29 cellular contexts compared by ENCODE assay signal in the genomic region with DNA sequence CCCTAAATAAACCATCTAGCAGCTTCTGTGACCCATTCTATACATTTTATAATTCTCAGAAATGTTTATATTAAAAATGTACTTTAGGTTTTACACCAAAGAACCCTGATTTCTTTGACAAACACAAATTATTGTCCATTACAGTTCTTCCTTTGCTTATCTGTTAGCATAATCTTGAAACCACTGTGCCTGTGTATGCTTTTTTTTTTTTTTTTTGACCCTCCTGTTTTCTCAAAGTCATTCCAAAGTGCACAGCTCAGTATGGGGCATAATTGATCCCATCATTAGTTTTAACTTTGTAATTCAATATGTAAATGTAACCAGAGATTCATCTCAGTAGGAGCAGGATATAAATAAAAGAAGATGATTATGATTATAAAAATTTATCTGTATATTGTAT.
"Had no signal": no experiment of that assay in that cellular context is flagged by ENCODE, and none has a peak within 500 bp of the region (broad histone marks: within the 10 kb centered on the region; RNA-seq: fewer than 3 reads in every experiment).

No MANE protein-coding gene starts in this region.

- DNase-seq: activated CD4-positive, alpha-beta memory T cell treated with anti-CD3 and anti-CD28 coated beads for 36 hours; activated CD4-positive, alpha-beta T cell treated with anti-CD3 and anti-CD28 coated beads for 36 hours; activated CD4-positive, alpha-beta T cell treated with anti-CD3 and anti-CD28 coated beads, Interleukin-2, amount 10 ng/mL, durations not matched to agents 24 days and 14 days; activated CD4-positive, CD25-positive, alpha-beta regulatory T cell; activated CD4-positive, CD25-positive, alpha-beta regulatory T cell treated with anti-CD3 and anti-CD28 coated beads, Interleukin-2, amount 50 U/mL, for 72 hours; activated CD8-positive, alpha-beta memory T cell treated with anti-CD3 and anti-CD28 coated beads, Interleukin-2, amount 10 ng/mL, durations not matched to agents 7 days and 5 days; activated CD8-positive, alpha-beta memory T cell treated with anti-CD3 and anti-CD28 coated beads, Interleukin-2, amount 50 U/mL, for 4 hours; activated CD8-positive, alpha-beta T cell treated with anti-CD3 and anti-CD28 coated beads, Interleukin-2, amount 10 ng/mL, durations not matched to agents 7 days and 5 days; activated effector memory CD4-positive, alpha-beta T cell treated with anti-CD3 and anti-CD28 coated beads, Interleukin-2, amount 50 U/mL, for 16 hours; activated naive CD4-positive, alpha-beta T cell treated with anti-CD3 and anti-CD28 coated beads for 36 hours; activated naive CD8-positive, alpha-beta T cell treated with anti-CD3 and anti-CD28 coated beads for 36 hours; activated naive CD8-positive, alpha-beta T cell treated with anti-CD3 and anti-CD28 coated beads, Interleukin-2, amount 50 U/mL, for 24 hours; activated T-cell treated with anti-CD3 and anti-CD28 coated beads, Interleukin-2, amount 50 U/mL, for 1 hour; activated T-cell treated with anti-CD3 and anti-CD28 coated beads, Interleukin-2, amount 50 U/mL, for 48 hours; adrenal gland; amygdala; aorta; body of pancreas; caudate nucleus; cortex of kidney; dermis blood vessel endothelial cell; effector CD4-positive, alpha-beta T cell; effector memory CD8-positive, alpha-beta T cell; erythroblast; foreskin keratinocyte; gastrocnemius medialis; glutamatergic neuron; heart left ventricle had no signal

- H3K4me1 ChIP-seq: adrenal gland, body of pancreas, esophagus muscularis mucosa, foreskin keratinocyte, gastrocnemius medialis, heart left ventricle had no signal

- H3K9me3 ChIP-seq: adrenal gland, body of pancreas, esophagus muscularis mucosa, gastrocnemius medialis, heart left ventricle had no signal

- H3K4me3 ChIP-seq: adrenal gland, body of pancreas, esophagus muscularis mucosa, gastrocnemius medialis, heart left ventricle had no signal

- ATAC-seq: activated CD4-positive, alpha-beta T cell treated with anti-CD3 and anti-CD28 coated beads for 36 hours; activated CD8-positive, alpha-beta memory T cell treated with anti-CD3 and anti-CD28 coated beads, Interleukin-2, amount 10 ng/mL, durations not matched to agents 7 days and 5 days; activated CD8-positive, alpha-beta T cell treated with anti-CD3 and anti-CD28 coated beads, Interleukin-2, amount 10 ng/mL, durations not matched to agents 7 days and 5 days; activated naive CD8-positive, alpha-beta T cell treated with anti-CD3 and anti-CD28 coated beads, Interleukin-2, amount 50 U/mL, for 24 hours; body of pancreas; effector memory CD8-positive, alpha-beta T cell; foreskin keratinocyte; gastrocnemius medialis; heart left ventricle had no signal

- H3K27ac ChIP-seq: adrenal gland, body of pancreas, esophagus muscularis mucosa, foreskin keratinocyte, gastrocnemius medialis, heart left ventricle had no signal

- H3K27me3 ChIP-seq: adrenal gland, body of pancreas, esophagus muscularis mucosa, foreskin keratinocyte, gastrocnemius medialis, heart left ventricle had no signal

- H3K36me3 ChIP-seq: adrenal gland, gastrocnemius medialis, heart left ventricle had no signal
